ENCODE assay signal across 3 cellular contexts in genomic region chr15:99727733-99728132, GRCh38.
TF ChIP-seq lines count a peak whose summit lies in the region.

No MANE protein-coding gene starts in this region.

TF ChIP-seq in SK-N-SH, 30 proteins besides CTCF, POLR2A, EP300 and RAD21 (continued from another document and continues in another):
- TF ChIP-seq REST (IDR thresholded peaks at IDR 0.05; ENCODE audit: low read depth, low read length) (no peak), RCOR1 (IDR thresholded peaks at IDR 0.05; ENCODE audit: low read length) (no peak), USF2 (IDR thresholded peaks at IDR 0.05; ENCODE audit: borderline replicate concordance, low read depth, low read length) (no peak), PBX3 (IDR thresholded peaks at IDR 0.05) (no peak), POLR2AphosphoS5 (IDR thresholded peaks at IDR 0.05; ENCODE audit: low read depth, low read length) (no peak), NRF1 (IDR thresholded peaks at IDR 0.05; ENCODE audit: low read depth, low read length) (no peak), IRF3 (IDR thresholded peaks at IDR 0.05; ENCODE audit: low read depth, low read length) (no peak), NFIC (IDR thresholded peaks at IDR 0.05; ENCODE audit: borderline replicate concordance) (no peak), GABPA (IDR thresholded peaks at IDR 0.05; ENCODE audit: low read depth) (no peak), MEF2A (IDR thresholded peaks at IDR 0.05; ENCODE audit: borderline replicate concordance, low read depth) (no peak), TEAD4 (IDR thresholded peaks at IDR 0.05; ENCODE audit: borderline replicate concordance, insufficient read depth) (no peak), YY1 (IDR thresholded peaks at IDR 0.05; ENCODE audit: low read depth) (no peak)

TF ChIP-seq in SK-N-SH treated with all-trans-retinoic acid at 6 μM for 48 hours, 23 proteins besides CTCF, POLR2A, EP300 and RAD21 (continued from another document):
- TF ChIP-seq TOX (CRISPR knock-in tag; IDR thresholded peaks at IDR 0.05; ENCODE audit: borderline replicate concordance): no peak
- no peak for TF ChIP-seq SNAI2 (CRISPR knock-in tag; IDR thresholded peaks at IDR 0.05)
- TF ChIP-seq ZFP3 (CRISPR knock-in tag; IDR thresholded peaks at IDR 0.05): no peak
- no peak for TF ChIP-seq POU6F1 (CRISPR knock-in tag; IDR thresholded peaks at IDR 0.05; ENCODE audit: borderline replicate concordance, low read depth)
- TF ChIP-seq CSDC2 (CRISPR knock-in tag; IDR thresholded peaks at IDR 0.05): no peak
- no peak for TF ChIP-seq PATZ1 (CRISPR knock-in tag; IDR thresholded peaks at IDR 0.05; ENCODE audit: borderline replicate concordance)
- TF ChIP-seq TSHZ2 (CRISPR knock-in tag; IDR thresholded peaks at IDR 0.05): no peak

TF ChIP-seq in WTC11, 78 proteins besides CTCF, POLR2A, EP300 and RAD21 (continued from another document):
- no peak for TF ChIP-seq E2F1 (CRISPR knock-in tag; IDR thresholded peaks at IDR 0.05)
- no peak for TF ChIP-seq ZMAT4 (CRISPR knock-in tag; IDR thresholded peaks at IDR 0.05)
- no peak for TF ChIP-seq ELF4 (CRISPR knock-in tag; IDR thresholded peaks at IDR 0.05; ENCODE audit: low read depth)
- TF ChIP-seq TEAD1 (CRISPR knock-in tag; IDR thresholded peaks at IDR 0.05): no peak
- no peak for TF ChIP-seq FOXP4 (CRISPR knock-in tag; IDR thresholded peaks at IDR 0.05)
- no peak for TF ChIP-seq ZNF263 (CRISPR knock-in tag; IDR thresholded peaks at IDR 0.05; ENCODE audit: low read depth)
